In the genomic region with DNA sequence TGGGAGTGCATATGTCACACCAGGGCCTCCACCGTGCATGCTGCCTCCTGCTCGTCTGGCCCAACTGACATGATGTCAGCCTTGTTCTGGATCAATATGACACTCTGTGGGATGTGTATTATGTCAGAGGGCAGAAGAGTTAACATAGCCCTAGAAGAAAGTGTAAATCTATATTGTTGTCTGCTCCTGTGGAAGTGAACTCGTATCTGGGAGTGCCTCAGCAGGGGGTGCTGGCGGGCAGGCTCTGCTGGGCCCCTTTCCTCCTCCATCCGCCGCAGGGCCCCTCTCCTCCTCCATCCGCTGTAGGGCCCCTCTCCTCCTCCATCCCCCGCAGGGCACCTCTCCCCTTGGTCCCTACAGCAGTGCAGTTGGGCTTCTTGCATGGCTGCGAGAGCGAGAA, we compare ENCODE assay signal across 29 cellular contexts.
"Had no signal": no experiment of that assay in that cellular context is flagged by ENCODE, and none has a peak within 500 bp of the region (broad histone marks: within the 10 kb centered on the region; RNA-seq: fewer than 3 reads in every experiment).

No MANE protein-coding gene starts in this region.

- H3K4me3 ChIP-seq: left lung, lower lobe of right lung, pancreas, psoas muscle, skin epidermis, stomach, testis, thyroid gland, transverse colon, upper lobe of left lung, vagina had no signal

- H3K27ac Mint-ChIP-seq: immature natural killer cell; naive thymus-derived CD8-positive, alpha-beta T cell; nephron; stimulated activated naive B cell treated with anti-CD40 and anti-IgM and Interleukin-4, amounts not matched to agents 10 μg/mL and 1 μg/mL and 100 μg/mL, for 72 hours had no signal

- H3K4me1 ChIP-seq: left lung, lower lobe of right lung, pancreas, psoas muscle, stomach, testis, thyroid gland, transverse colon, upper lobe of left lung, vagina had no signal

- H3K36me3 Mint-ChIP-seq: immature natural killer cell; naive thymus-derived CD8-positive, alpha-beta T cell; stimulated activated naive B cell treated with anti-CD40 and anti-IgM and Interleukin-4, amounts not matched to agents 10 μg/mL and 1 μg/mL and 100 μg/mL, for 72 hours had no signal

- H3K27ac ChIP-seq: left lung, lower lobe of right lung, pancreas, psoas muscle, skin epidermis, stomach, testis, thyroid gland, transverse colon, upper lobe of left lung, vagina had no signal

- H3K27me3 ChIP-seq: pancreas, testis, thyroid gland, transverse colon, vagina had no signal

- ATAC-seq: left colon; left lung; lower lobe of right lung; naive thymus-derived CD8-positive, alpha-beta T cell; pancreas; psoas muscle; sciatic nerve; stimulated activated naive B cell treated with anti-CD40 and anti-IgM and Interleukin-4, amounts not matched to agents 10 μg/mL and 1 μg/mL and 100 μg/mL, for 72 hours; stimulated activated naive CD8-positive, alpha-beta T cell treated with anti-CD3 and anti-CD28 coated beads, Interleukin-15, Interleukin-2, amounts not matched to agents 100 U/mL and 50 U/mL, for 24 hours had no signal

- H3K4me1 Mint-ChIP-seq: immature natural killer cell; naive thymus-derived CD8-positive, alpha-beta T cell; stimulated activated naive B cell treated with anti-CD40 and anti-IgM and Interleukin-4, amounts not matched to agents 10 μg/mL and 1 μg/mL and 100 μg/mL, for 72 hours had no signal

- H3K36me3 ChIP-seq: left lung, lower lobe of right lung, pancreas, stomach, thyroid gland, transverse colon, upper lobe of left lung, vagina had no signal

- FAIRE-seq: islet of Langerhans, kidney, pancreas had no signal

- H3K9me3 ChIP-seq: lower lobe of right lung, pancreas, testis, thyroid gland, transverse colon, upper lobe of left lung, vagina had no signal

- H3K4me3 Mint-ChIP-seq: immature natural killer cell; naive thymus-derived CD8-positive, alpha-beta T cell; nephron; stimulated activated naive B cell treated with anti-CD40 and anti-IgM and Interleukin-4, amounts not matched to agents 10 μg/mL and 1 μg/mL and 100 μg/mL, for 72 hours had no signal

- H3K9me3 Mint-ChIP-seq: immature natural killer cell; naive thymus-derived CD8-positive, alpha-beta T cell; nephron had no signal

- DNase-seq: hypothalamus; immature natural killer cell; kidney; left colon; lower lobe of right lung; mammary epithelial cell; mesenchymal stem cell; naive thymus-derived CD8-positive, alpha-beta T cell; nucleus accumbens; posterior cingulate gyrus; psoas muscle; stimulated activated CD4-positive, alpha-beta T cell treated with anti-CD3 and anti-CD28 coated beads, Interleukin-12 subunit alpha, Interleukin-12 subunit beta, amount 100 ng/mL, for 4 hours; stimulated activated CD4-positive, alpha-beta T cell treated with anti-CD3 and anti-CD28 coated beads, Interleukin-15, amount 100 ng/mL, for 24 hours; stimulated activated CD4-positive, alpha-beta T cell treated with anti-CD3 and anti-CD28 coated beads, Interleukin-2, amount 100 ng/mL, for 24 hours; stimulated activated CD4-positive, alpha-beta T cell treated with anti-CD3 and anti-CD28 coated beads, Interleukin-4, amount 100 ng/mL, for 1 hour; stimulated activated naive B cell treated with anti-CD40 and anti-IgM and Interleukin-4, amounts not matched to agents 10 μg/mL and 1 μg/mL and 100 μg/mL, for 72 hours; stimulated activated naive CD8-positive, alpha-beta T cell treated with anti-CD3 and anti-CD28 coated beads, Interleukin-15, Interleukin-2, amounts not matched to agents 100 U/mL and 50 U/mL, for 24 hours; stomach; testis; thyroid gland; transverse colon; upper lobe of left lung had no signal
